ENCODE assay signal across 6 cellular contexts in the genomic region with DNA sequence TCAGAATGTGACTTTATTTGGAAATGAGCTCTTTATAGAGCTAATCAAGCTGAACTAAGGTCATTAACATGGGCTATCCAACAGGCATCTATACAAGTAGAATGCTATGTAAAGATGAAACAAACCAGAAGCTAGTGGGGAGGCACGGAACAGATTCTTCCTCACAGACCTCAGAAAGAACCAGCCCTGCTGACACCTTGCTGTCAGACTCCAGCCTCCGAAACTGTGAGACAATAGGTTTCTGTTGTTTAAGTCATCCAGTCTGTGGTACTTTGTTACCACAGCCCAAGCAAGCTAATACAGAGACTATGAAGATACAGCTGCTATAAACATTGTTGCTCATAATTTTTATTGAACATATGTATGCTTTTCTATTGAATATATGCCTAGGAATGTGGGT.
"Had no signal": no experiment of that assay in that cellular context is flagged by ENCODE, and none has a peak within 500 bp of the region (broad histone marks: within the 10 kb centered on the region; RNA-seq: fewer than 3 reads in every experiment).

No MANE protein-coding gene starts in this region.

- H3K27ac Mint-ChIP-seq: IgD-negative memory B cell had no signal

- ATAC-seq: HepG2, K562 had no signal

- H3K27ac ChIP-seq: HL-60 had no signal

- H3K4me1 Mint-ChIP-seq: IgD-negative memory B cell had no signal

- H3K27me3 Mint-ChIP-seq: IgD-negative memory B cell had no signal

- DNase-seq: IMR-90, KBM-7 had no signal

- H3K4me3 Mint-ChIP-seq: IgD-negative memory B cell had no signal

- H3K36me3 Mint-ChIP-seq: IgD-negative memory B cell had no signal

- H3K4me3 ChIP-seq: K562 had no signal
